In the genomic region with DNA sequence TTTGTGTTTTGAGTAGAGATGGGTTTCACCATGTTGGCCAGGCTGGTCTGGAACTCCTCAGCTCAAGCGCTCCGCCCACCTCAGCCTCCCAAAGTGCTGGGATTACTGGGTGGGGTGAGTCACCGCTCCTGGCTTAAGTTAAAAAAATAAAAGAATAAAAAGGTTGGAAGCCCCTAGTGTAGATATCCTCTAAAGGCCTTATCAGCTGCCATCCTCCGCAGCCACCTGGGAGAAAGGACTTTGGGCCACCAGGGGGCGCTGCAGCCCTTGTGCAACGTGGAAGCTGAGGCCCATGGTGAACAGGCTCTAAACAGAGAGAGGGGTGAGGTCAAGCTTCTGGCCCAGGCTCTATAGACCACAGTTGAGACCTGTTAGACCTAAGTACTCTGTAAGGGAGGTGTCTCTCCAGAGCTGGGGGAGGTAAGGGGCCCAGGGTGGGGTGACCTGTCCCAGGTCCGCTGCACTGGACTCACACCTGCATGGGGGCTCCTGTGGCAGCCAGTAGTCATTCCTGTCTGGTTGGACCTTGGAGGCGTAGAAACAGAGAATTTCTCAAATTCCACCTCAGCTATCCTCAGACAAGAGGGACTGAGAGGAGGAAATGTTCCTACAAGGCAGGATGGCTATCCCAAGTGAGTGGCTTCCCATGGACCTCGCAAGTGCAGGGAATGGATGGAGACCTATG, we compare ENCODE assay signal across 8 cellular contexts. TPM values are rescaled to one million over a fixed set of nuclear protein-coding genes. Genes with fewer than 3 reads are reported as not detected.
A peak's percentile ranks its signal among the peaks of the same experiment; 100 is the strongest.
DNase-seq lines count a peak whose midpoint lies in the region; ATAC-seq and TF ChIP-seq lines count a peak whose summit lies in the region.

No MANE protein-coding gene starts in this region.

- no peaks in the 10 kb centered on the region for H3K27me3 ChIP-seq in prostate gland (replicated peaks; ENCODE audit: insufficient read depth)
- H3K27me3 ChIP-seq in uterus, result no peaks in the 10 kb centered on the region

- no peak overlapping the region for H3K4me3 ChIP-seq in GM12864 (ENCODE audit: low read depth, low read length)
- no peak overlapping the region for H3K4me3 ChIP-seq in prostate gland
- no peak overlapping the region for H3K4me3 ChIP-seq in uterus

- H3K27ac ChIP-seq in prostate gland, result no peak overlapping the region
- peak overlapping the region in 1 of 2 donors; percentile 51 for H3K27ac ChIP-seq in uterus

- 48% methylated on average over 9 of the region's 9 CpGs for WGBS in prostate gland

- DNase-seq in GM12864 (ENCODE audit: low read depth), result no peak
- DNase-seq in NCI-H1105 treated with DMSO at 0.1 percent for 48 hours (lab: John Stamatoyannopoulos, UW), result peak; percentile 29
- peak; percentile 76 for DNase-seq in SW480 (ENCODE audit: low spot score)
- DNase-seq in activated naive CD8-positive, alpha-beta T cell treated with anti-CD3 and anti-CD28 coated beads, Interleukin-2, amount 10 ng/mL, durations not matched to agents 7 days and 5 days, result peak; percentile 93
- peak; percentile 89 for DNase-seq in cardiac septum (ENCODE audit: low spot score)
- DNase-seq in prostate gland (ENCODE audit: low spot score), result peak; percentile 79
- DNase-seq in uterus, result peak; percentile 88

- intact Hi-C loops in cardiac septum (cut with DNase I) (loop anchor here (1.0 kb wide), 1 partner anchor 17 kb away; no protein-coding TSS in a partner anchor), prostate gland (cut with DNase I) (no loop called here), uterus (cut with DNase I; ENCODE audit: low total_unique reads) (no loop called here)

- H3K4me1 Mint-ChIP-seq in activated naive CD8-positive, alpha-beta T cell treated with anti-CD3 and anti-CD28 coated beads, Interleukin-2, amount 10 ng/mL, durations not matched to agents 7 days and 5 days, result peaks cover 5% of the 10 kb centered on the region

- H3K9me3 ChIP-seq in prostate gland (no peaks in the 10 kb centered on the region), uterus (no peaks in the 10 kb centered on the region)

- POLR2A ChIA-PET in activated naive CD8-positive, alpha-beta T cell treated with anti-CD3 and anti-CD28 coated beads, Interleukin-2, amount 10 ng/mL, durations not matched to agents 7 days and 5 days (lab: Charles Lee), result interaction anchor here (0.9 to 1.7 kb wide), 4 partner anchors 10 to 20 kb away, joined by 4 to 8 read pairs (median 6); a partner anchor contains a TSS

- no peaks in the 10 kb centered on the region for H3K36me3 ChIP-seq in prostate gland
- H3K36me3 ChIP-seq in uterus, result no peaks in the 10 kb centered on the region

- H3K9me3 Mint-ChIP-seq in activated naive CD8-positive, alpha-beta T cell treated with anti-CD3 and anti-CD28 coated beads, Interleukin-2, amount 10 ng/mL, durations not matched to agents 7 days and 5 days, result no peaks in the 10 kb centered on the region

- peak; percentile 92 for ATAC-seq in activated naive CD8-positive, alpha-beta T cell treated with anti-CD3 and anti-CD28 coated beads, Interleukin-2, amount 10 ng/mL, durations not matched to agents 7 days and 5 days (ENCODE audit: low read depth)
- no peak for ATAC-seq in HG03520 (IDR thresholded peaks at IDR 0.05; ENCODE audit: unreplicated experiment)

- TF ChIP-seq POLR2A in prostate gland (IDR thresholded peaks at IDR 0.05) (no peak), uterus (IDR thresholded peaks at IDR 0.05) (no peak)

- H3K27ac Mint-ChIP-seq in activated naive CD8-positive, alpha-beta T cell treated with anti-CD3 and anti-CD28 coated beads, Interleukin-2, amount 10 ng/mL, durations not matched to agents 7 days and 5 days, result no peak overlapping the region

- no peak overlapping the region for H3K4me3 Mint-ChIP-seq in activated naive CD8-positive, alpha-beta T cell treated with anti-CD3 and anti-CD28 coated beads, Interleukin-2, amount 10 ng/mL, durations not matched to agents 7 days and 5 days

- H3K4me1 ChIP-seq in prostate gland (replicated peaks) (no peaks in the 10 kb centered on the region), uterus (no peaks in the 10 kb centered on the region)

- H3K27me3 Mint-ChIP-seq in activated naive CD8-positive, alpha-beta T cell treated with anti-CD3 and anti-CD28 coated beads, Interleukin-2, amount 10 ng/mL, durations not matched to agents 7 days and 5 days, result peaks cover 20% of the 10 kb centered on the region

- TF ChIP-seq CTCF in GM12864 (IDR thresholded peaks at IDR 0.05; ENCODE audit: low read depth, low read length, missing control alignments) (peak; percentile 94), prostate gland (IDR thresholded peaks at IDR 0.05) (peak; percentile 45 to 88 (median 80)), uterus (IDR thresholded peaks at IDR 0.05) (peak; percentile 67 to 83 (median 80))

- H3K36me3 Mint-ChIP-seq in activated naive CD8-positive, alpha-beta T cell treated with anti-CD3 and anti-CD28 coated beads, Interleukin-2, amount 10 ng/mL, durations not matched to agents 7 days and 5 days, result no peaks in the 10 kb centered on the region

RNA-seq across cellular contexts. Expression of a gene that starts 14.0 kb away (rescaled TPM):
- 100 to 1,000 TPM; 132 to 135 TPM for total RNA-seq in activated naive CD8-positive, alpha-beta T cell treated with anti-CD3 and anti-CD28 coated beads, Interleukin-2, amount 10 ng/mL, durations not matched to agents 7 days and 5 days
- total RNA-seq in cardiac septum, result 2.6 TPM
- 10 to 100 TPM in 1 of 2 donors, 1 to 10 TPM in 1; 9.1 to 18.9 TPM for total RNA-seq in prostate gland
- total RNA-seq in uterus, result 10 to 100 TPM in 1 of 4 donors, 1 to 10 TPM in 3; 8.5 to 57.8 (median 9.3) TPM

RNA-seq across cellular contexts. Expression of a gene that starts 18.1 kb away (rescaled TPM):
- total RNA-seq in activated naive CD8-positive, alpha-beta T cell treated with anti-CD3 and anti-CD28 coated beads, Interleukin-2, amount 10 ng/mL, durations not matched to agents 7 days and 5 days, result 10 to 100 TPM; 31.3 to 33.3 TPM
- total RNA-seq in cardiac septum (0.30 TPM), prostate gland (1 to 10 TPM; 2.7 to 3.2 TPM), uterus (1 to 10 TPM in 2 of 4 donors, not detected in 2; 3.5 to 5.6 TPM)

RNA-seq across cellular contexts. Expression of a gene that starts 45.8 kb away (rescaled TPM):
- 10 to 100 TPM; 57.2 to 68.1 TPM for total RNA-seq in activated naive CD8-positive, alpha-beta T cell treated with anti-CD3 and anti-CD28 coated beads, Interleukin-2, amount 10 ng/mL, durations not matched to agents 7 days and 5 days
- total RNA-seq in cardiac septum, result 20.5 TPM
- 10 to 100 TPM; 72.9 to 90.1 TPM for total RNA-seq in prostate gland
- 10 to 100 TPM in 3 of 4 donors, 1 to 10 TPM in 1; 4.1 to 54.6 (median 39.6) TPM for total RNA-seq in uterus

Comparison
In these comparisons a context has a peak if more than half of its experiments do, and no peak if none do; other contexts are left out.
1. RNA of a gene that starts 18.1 kb away (total RNA-seq): 31.3 to 33.3 TPM in activated naive CD8-positive, alpha-beta T cell treated with anti-CD3 and anti-CD28 coated beads, Interleukin-2, amount 10 ng/mL, durations not matched to agents 7 days and 5 days; 3.5 to 5.6 TPM in uterus, 2.7 to 3.2 TPM in prostate gland and 0.30 TPM in cardiac septum (single experiment); every median in the first group is over 4 times any median in the second.
2. Peak in every context shown above with its lines, with median percentiles within 50 percentile points of each other: CTCF ChIP-seq.